Comparison of ENCODE assay signal across 8 cellular contexts in the genomic region with DNA sequence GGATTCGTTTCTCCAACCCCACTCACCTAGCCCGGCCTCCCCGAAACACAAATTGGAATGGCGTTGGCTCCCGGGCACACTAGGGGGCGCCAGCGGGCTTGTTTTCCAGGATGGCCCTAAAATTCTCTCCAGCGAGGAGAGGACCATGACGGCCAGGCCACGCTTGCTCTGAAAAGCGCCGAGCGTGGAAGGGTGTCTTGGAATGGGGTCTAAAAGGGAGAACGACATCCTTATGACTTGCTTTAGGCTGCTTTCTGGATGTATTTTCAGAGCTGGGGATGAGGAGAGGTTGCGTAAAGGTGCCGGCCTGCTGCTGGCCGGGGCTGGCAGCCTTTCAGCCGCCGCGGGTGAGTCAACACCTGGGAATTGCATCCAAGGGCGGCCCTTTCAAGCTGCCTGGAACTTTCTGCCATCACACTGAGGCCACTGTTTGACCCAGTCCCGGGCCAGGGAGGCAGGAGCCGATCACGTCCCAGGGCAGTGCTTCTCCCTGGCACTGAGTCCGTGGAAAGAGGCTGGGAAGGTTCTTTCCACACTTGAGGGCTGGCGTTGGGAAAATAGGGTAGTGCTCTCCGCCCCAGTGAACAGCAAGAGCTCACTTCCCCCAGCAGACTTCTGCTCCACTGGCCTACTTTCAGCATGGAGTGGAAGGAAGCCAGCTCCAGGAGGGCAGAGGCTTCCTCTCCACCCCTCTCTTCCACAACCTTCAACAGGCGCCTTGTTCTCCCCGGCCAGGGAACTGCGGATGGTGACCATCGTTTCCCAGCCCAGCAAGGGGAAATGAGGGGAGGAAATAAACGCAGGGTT.
DNase-seq lines count a peak whose midpoint lies in the region; ATAC-seq and TF ChIP-seq lines count a peak whose summit lies in the region.

No MANE protein-coding gene starts in this region.

- H3K27ac ChIP-seq in SJCRH30 (peak overlapping the region; percentile 67), foreskin keratinocyte (no peak overlapping the region), neutrophil (no peak overlapping the region)

- H3K9me3 Mint-ChIP-seq in Caco-2 (ENCODE audit: unreplicated experiment), result peaks cover 14% of the 10 kb centered on the region

- CTCF ChIA-PET in Caco-2 (lab: Charles Lee), result interaction anchor here (0.8 to 1.6 kb wide), 5 partner anchors 8 to 896 kb away, joined by 3 to 9 read pairs (median 3); no protein-coding TSS in a partner anchor

- H3K4me3 ChIP-seq in Caco-2 (ENCODE audit: low read depth, low read length), result peak overlapping the region; percentile 44
- H3K4me3 ChIP-seq in Loucy (ENCODE audit: low read length, poor library complexity, severe bottlenecking), result no peak overlapping the region
- H3K4me3 ChIP-seq in SJCRH30, result peak overlapping the region; percentile 57
- H3K4me3 ChIP-seq in neutrophil (ENCODE audit: low read depth in 1 of 2, low read length in 1 of 2), result peak overlapping the region; percentile 10 to 46

- peak; percentile 82 to 93 for DNase-seq in Caco-2
- peak; percentile 83 to 89 for DNase-seq in SJCRH30
- peak; percentile 71 to 85 (median 80) for DNase-seq in activated naive CD4-positive, alpha-beta T cell (lab: John Stamatoyannopoulos, UW)
- DNase-seq in foreskin keratinocyte, result peak; percentile 61 to 80
- peak; percentile 68 for DNase-seq in stromal cell of bone marrow (ENCODE audit: low read depth)

- peak overlapping the region; percentile 71; the same call in 1 of the 2 replicates for H2AFZ ChIP-seq in Loucy (ENCODE audit: low read length)

- H3K27me3 Mint-ChIP-seq in Caco-2 (ENCODE audit: insufficient read depth, unreplicated experiment), result no peaks in the 10 kb centered on the region

- POLR2A ChIA-PET in Caco-2 (lab: Charles Lee), result no interaction called here

- H3K36me3 Mint-ChIP-seq in Caco-2 (ENCODE audit: insufficient read depth, unreplicated experiment), result no peaks in the 10 kb centered on the region

- ATAC-seq in GM21717 (IDR thresholded peaks at IDR 0.05; ENCODE audit: unreplicated experiment), result peak; percentile 77
- ATAC-seq in foreskin keratinocyte, result peak; percentile 93

- no peak overlapping the region for H3K4me2 ChIP-seq in Loucy (ENCODE audit: low read depth, low read length, poor library complexity, severe bottlenecking)

- no peaks in the 10 kb centered on the region for H3K36me3 ChIP-seq in Caco-2 (ENCODE audit: control insufficient read depth, insufficient read depth, low read length)
- H3K36me3 ChIP-seq in Loucy (ENCODE audit: insufficient read depth, low read length), result no peaks in the 10 kb centered on the region
- H3K36me3 ChIP-seq in SJCRH30, result no peaks in the 10 kb centered on the region
- no peaks in the 10 kb centered on the region for H3K36me3 ChIP-seq in neutrophil

- H3K9me3 ChIP-seq in Caco-2 (peaks cover 3% of the 10 kb centered on the region; the same call in 1 of the 2 replicates), Loucy (ENCODE audit: insufficient read depth, low read depth, low read length) (peaks cover 6% of the 10 kb centered on the region), SJCRH30 (replicated peaks) (no peaks in the 10 kb centered on the region; the same call in 1 of the 2 replicates), neutrophil (no peaks in the 10 kb centered on the region)

- H4K20me1 ChIP-seq in Loucy (ENCODE audit: insufficient read depth, low read length, poor library complexity, severe bottlenecking), result no peaks in the 10 kb centered on the region

- H3K27ac Mint-ChIP-seq in Caco-2 (ENCODE audit: unreplicated experiment), result peak overlapping the region; percentile 89

- H3K4me1 ChIP-seq in Caco-2, result 0 out of 2 replicates have a peak, but pooled peaks cover 4% of the 10 kb centered on the region
- H3K4me1 ChIP-seq in Loucy (ENCODE audit: insufficient read depth, low read length, poor library complexity, severe bottlenecking), result no peaks in the 10 kb centered on the region
- H3K4me1 ChIP-seq in SJCRH30, result no peaks in the 10 kb centered on the region
- no peaks in the 10 kb centered on the region for H3K4me1 ChIP-seq in foreskin keratinocyte
- H3K4me1 ChIP-seq in neutrophil (ENCODE audit: control insufficient read depth in 1 of 2, insufficient read depth in 1 of 2, low read depth in 1 of 2, low read length in 1 of 2), result peaks cover 11 to 14% of the 10 kb centered on the region in 2 experiments

- H3K9me2 ChIP-seq in Loucy (replicated peaks; ENCODE audit: low read depth, low read length), result no peaks in the 10 kb centered on the region

- peaks cover 7% of the 10 kb centered on the region for H3K4me1 Mint-ChIP-seq in Caco-2 (ENCODE audit: low read depth, unreplicated experiment)

- TF ChIP-seq CTCF in Caco-2 (IDR thresholded peaks at IDR 0.05; ENCODE audit: insufficient read depth in 1 of 2, low read depth in 1 of 2, low read length in 1 of 2, severe bottlenecking in 1 of 2, unreplicated experiment in 1 of 2) (peak; percentile 90 to 92), Loucy (conservative IDR thresholded peaks at IDR 0.05; ENCODE audit: low read length) (peak; percentile 94), foreskin keratinocyte (conservative IDR thresholded peaks at IDR 0.05) (peak; percentile 94), neutrophil (IDR thresholded peaks at IDR 0.05) (peak; percentile 78)

- H3K4me3 Mint-ChIP-seq in Caco-2 (ENCODE audit: unreplicated experiment), result peak overlapping the region; percentile 77

- intact Hi-C loops in Caco-2 (cut with micrococcal nuclease; ENCODE audit: unreplicated experiment), result loop anchor here (1.0 to 10.0 kb wide), 7 partner anchors 21 to 875 kb away; no protein-coding TSS in a partner anchor

- H3K9ac ChIP-seq in Loucy (ENCODE audit: low read depth, low read length, poor library complexity, severe bottlenecking), result no peak overlapping the region

- no peaks in the 10 kb centered on the region for H3F3A ChIP-seq in Loucy (ENCODE audit: low read depth)

- TSS peak; percentile 17 for BruUV-seq in Caco-2 (replicated peaks; lab: Mats Ljungman, UMichigan)

- H3K27me3 ChIP-seq in Caco-2 (replicated peaks; ENCODE audit: control insufficient read depth, insufficient read depth, low read length) (no peaks in the 10 kb centered on the region), Loucy (ENCODE audit: insufficient read depth, low read length, poor library complexity, severe bottlenecking) (peaks cover 14% of the 10 kb centered on the region), SJCRH30 (no peaks in the 10 kb centered on the region), foreskin keratinocyte (no peaks in the 10 kb centered on the region), neutrophil (peaks cover 10% of the 10 kb centered on the region)

- H3K79me2 ChIP-seq in Loucy (ENCODE audit: insufficient read depth, low read length), result no peaks in the 10 kb centered on the region
